In the genomic region with DNA sequence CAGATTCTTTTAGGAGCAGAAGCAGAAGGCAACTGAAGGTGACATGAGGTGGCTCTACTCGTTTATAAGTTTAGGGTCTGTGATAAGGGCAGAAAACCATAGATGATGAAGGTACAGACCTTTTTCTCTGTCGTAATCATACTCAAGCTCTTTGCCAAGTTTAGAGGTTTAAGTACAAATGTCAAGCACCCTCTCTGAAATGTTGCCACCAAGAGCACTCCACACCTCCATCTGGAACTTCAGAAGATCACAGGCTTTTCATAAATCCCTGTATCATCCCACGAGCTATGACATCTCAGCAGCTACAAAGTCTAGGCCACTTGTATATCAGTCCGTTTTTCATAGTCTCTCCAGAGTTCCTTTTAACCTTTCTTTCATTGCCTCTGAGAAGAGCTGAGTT, we compare ENCODE assay signal across 26 cellular contexts.
"Had no signal": no experiment of that assay in that cellular context is flagged by ENCODE, and none has a peak within 500 bp of the region (broad histone marks: within the 10 kb centered on the region; RNA-seq: fewer than 3 reads in every experiment).

No MANE protein-coding gene starts in this region.

- DNase-seq: activated B cell treated with CpG ODN at 0.5 μM for 24 hours; activated CD4-positive, alpha-beta T cell treated with anti-CD3 and anti-CD28 coated beads for 1 hour; activated CD4-positive, alpha-beta T cell treated with anti-CD3 and anti-CD28 coated beads, Interleukin-2, amount 10 ng/mL, durations not matched to agents 24 days and 14 days; activated CD4-positive, alpha-beta T cell treated with anti-CD3 and anti-CD28 coated beads, Interleukin-2, amount 50 U/mL, for 48 hours; activated CD8-positive, alpha-beta memory T cell treated with anti-CD3 and anti-CD28 coated beads, Interleukin-2, amount 10 ng/mL, durations not matched to agents 7 days and 5 days; activated effector memory CD4-positive, alpha-beta T cell treated with Interleukin-2 at 50 U/mL for 16 hours; activated naive CD4-positive, alpha-beta T cell; activated T-cell treated with anti-CD3 and anti-CD28 coated beads, Interleukin-2, amount 50 U/mL, for 24 hours; amniotic stem cell; body of pancreas; MG63; MV-4-11; NCI-H1092 treated with DMSO at 0.1 percent for 48 hours; NCI-H1417 treated with DMSO at 0.1 percent for 48 hours; NCI-H1694; NCI-H2029; NCI-H2107; NCI-H226; Peyer's patch; SHP77 treated with DMSO at 0.1 percent for 48 hours had no signal

- ATAC-seq: activated CD8-positive, alpha-beta memory T cell treated with anti-CD3 and anti-CD28 coated beads, Interleukin-2, amount 10 ng/mL, durations not matched to agents 7 days and 5 days; body of pancreas had no signal

- H3K27me3 ChIP-seq: ascending aorta, body of pancreas, MG63, Peyer's patch had no signal

- H3K36me3 ChIP-seq: ascending aorta, MG63, Peyer's patch had no signal

- H3K4me1 ChIP-seq: body of pancreas, Peyer's patch had no signal

- H3K9me3 Mint-ChIP-seq: activated B cell treated with CpG ODN at 0.5 μM for 24 hours; activated CD4-positive, alpha-beta T cell treated with anti-CD3 and anti-CD28 coated beads, Interleukin-2, amount 10 ng/mL, durations not matched to agents 24 days and 14 days; activated naive CD4-positive, alpha-beta T cell treated with anti-CD3 and anti-CD28 coated beads, Interleukin-2, amount 50 U/mL, for 24 hours; activated T-cell treated with anti-CD3 and anti-CD28 coated beads, Interleukin-2, amount 50 U/mL, for 24 hours; central memory CD8-positive, alpha-beta T cell; T-helper 1 cell treated with Interleukin-12 subunit alpha and Interleukin-12 subunit beta and Interleukin-4 antibody, amounts not matched to agents 30 μg/mL and 1 μg/mL, for 36 hours had no signal

- H3K4me3 ChIP-seq: ascending aorta, body of pancreas, MG63, Peyer's patch had no signal

- H3K27ac ChIP-seq: body of pancreas, Peyer's patch, RWPE1 had no signal

- H3K27ac Mint-ChIP-seq: activated B cell treated with CpG ODN at 0.5 μM for 24 hours; activated CD4-positive, alpha-beta T cell treated with anti-CD3 and anti-CD28 coated beads, Interleukin-2, amount 10 ng/mL, durations not matched to agents 24 days and 14 days; activated CD8-positive, alpha-beta memory T cell treated with anti-CD3 and anti-CD28 coated beads, Interleukin-2, amount 10 ng/mL, durations not matched to agents 7 days and 5 days; activated naive CD4-positive, alpha-beta T cell treated with anti-CD3 and anti-CD28 coated beads, Interleukin-2, amount 50 U/mL, for 24 hours; activated T-cell treated with anti-CD3 and anti-CD28 coated beads, Interleukin-2, amount 50 U/mL, for 24 hours; activated T-helper 1 cell treated with anti-CD3 and anti-CD28 coated beads, Interleukin-12 subunit alpha, Interleukin-12 subunit beta, Interleukin-2, Interleukin-4 antibody, amounts not matched to agents 30 ng/mL and 10 ng/mL and 1 ng/mL, durations not matched to agents 14 hours and 24 hours and 36 hours; T-helper 1 cell treated with Interleukin-12 subunit alpha and Interleukin-12 subunit beta and Interleukin-4 antibody, amounts not matched to agents 30 μg/mL and 1 μg/mL, for 36 hours had no signal

- H3K4me1 Mint-ChIP-seq: activated B cell treated with CpG ODN at 0.5 μM for 24 hours; activated CD4-positive, alpha-beta T cell treated with anti-CD3 and anti-CD28 coated beads, Interleukin-2, amount 10 ng/mL, durations not matched to agents 24 days and 14 days; activated CD8-positive, alpha-beta memory T cell treated with anti-CD3 and anti-CD28 coated beads, Interleukin-2, amount 10 ng/mL, durations not matched to agents 7 days and 5 days; activated naive CD4-positive, alpha-beta T cell treated with anti-CD3 and anti-CD28 coated beads, Interleukin-2, amount 50 U/mL, for 24 hours; central memory CD8-positive, alpha-beta T cell had no signal

- H3K4me3 Mint-ChIP-seq: activated B cell treated with CpG ODN at 0.5 μM for 24 hours; activated CD4-positive, alpha-beta T cell treated with anti-CD3 and anti-CD28 coated beads, Interleukin-2, amount 10 ng/mL, durations not matched to agents 24 days and 14 days; activated CD8-positive, alpha-beta memory T cell treated with anti-CD3 and anti-CD28 coated beads, Interleukin-2, amount 10 ng/mL, durations not matched to agents 7 days and 5 days; activated naive CD4-positive, alpha-beta T cell treated with anti-CD3 and anti-CD28 coated beads, Interleukin-2, amount 50 U/mL, for 24 hours; activated T-cell treated with anti-CD3 and anti-CD28 coated beads, Interleukin-2, amount 50 U/mL, for 24 hours; activated T-helper 1 cell treated with anti-CD3 and anti-CD28 coated beads, Interleukin-12 subunit alpha, Interleukin-12 subunit beta, Interleukin-2, Interleukin-4 antibody, amounts not matched to agents 30 ng/mL and 10 ng/mL and 1 ng/mL, durations not matched to agents 14 hours and 24 hours and 36 hours; central memory CD8-positive, alpha-beta T cell; T-helper 1 cell treated with Interleukin-12 subunit alpha and Interleukin-12 subunit beta and Interleukin-4 antibody, amounts not matched to agents 30 μg/mL and 1 μg/mL, for 36 hours had no signal

- H3K9me3 ChIP-seq: ascending aorta, body of pancreas, MG63, Peyer's patch had no signal

- H3K36me3 Mint-ChIP-seq: activated CD8-positive, alpha-beta memory T cell treated with anti-CD3 and anti-CD28 coated beads, Interleukin-2, amount 10 ng/mL, durations not matched to agents 7 days and 5 days; activated naive CD4-positive, alpha-beta T cell treated with anti-CD3 and anti-CD28 coated beads, Interleukin-2, amount 50 U/mL, for 24 hours had no signal
